Comparison of ENCODE assay signal across 1 cellular context in the genomic region with DNA sequence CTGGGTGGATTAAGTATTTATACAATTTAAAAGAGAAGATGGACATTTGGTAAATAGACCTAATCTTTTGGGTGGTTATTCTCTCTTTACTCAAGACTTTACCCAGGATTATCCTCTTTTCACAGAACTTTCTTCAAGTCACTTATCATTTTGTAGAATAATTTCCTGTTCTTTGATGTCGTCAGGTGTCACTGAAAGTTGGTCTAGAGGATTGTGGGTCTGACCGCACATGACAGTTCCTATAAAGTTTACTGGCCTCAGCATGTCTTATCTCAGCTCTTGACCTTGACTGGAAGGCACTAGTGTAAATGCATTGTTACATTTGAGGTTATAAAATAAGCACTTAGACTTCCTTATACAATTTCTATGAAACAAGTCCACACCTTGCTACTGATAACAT.
TF ChIP-seq lines count a peak whose summit lies in the region.

No MANE protein-coding gene starts in this region.

TF ChIP-seq in K562, 482 proteins besides CTCF, POLR2A, EP300 and RAD21 (continued from another document and continues in another):
- TF ChIP-seq, protein P1, sequence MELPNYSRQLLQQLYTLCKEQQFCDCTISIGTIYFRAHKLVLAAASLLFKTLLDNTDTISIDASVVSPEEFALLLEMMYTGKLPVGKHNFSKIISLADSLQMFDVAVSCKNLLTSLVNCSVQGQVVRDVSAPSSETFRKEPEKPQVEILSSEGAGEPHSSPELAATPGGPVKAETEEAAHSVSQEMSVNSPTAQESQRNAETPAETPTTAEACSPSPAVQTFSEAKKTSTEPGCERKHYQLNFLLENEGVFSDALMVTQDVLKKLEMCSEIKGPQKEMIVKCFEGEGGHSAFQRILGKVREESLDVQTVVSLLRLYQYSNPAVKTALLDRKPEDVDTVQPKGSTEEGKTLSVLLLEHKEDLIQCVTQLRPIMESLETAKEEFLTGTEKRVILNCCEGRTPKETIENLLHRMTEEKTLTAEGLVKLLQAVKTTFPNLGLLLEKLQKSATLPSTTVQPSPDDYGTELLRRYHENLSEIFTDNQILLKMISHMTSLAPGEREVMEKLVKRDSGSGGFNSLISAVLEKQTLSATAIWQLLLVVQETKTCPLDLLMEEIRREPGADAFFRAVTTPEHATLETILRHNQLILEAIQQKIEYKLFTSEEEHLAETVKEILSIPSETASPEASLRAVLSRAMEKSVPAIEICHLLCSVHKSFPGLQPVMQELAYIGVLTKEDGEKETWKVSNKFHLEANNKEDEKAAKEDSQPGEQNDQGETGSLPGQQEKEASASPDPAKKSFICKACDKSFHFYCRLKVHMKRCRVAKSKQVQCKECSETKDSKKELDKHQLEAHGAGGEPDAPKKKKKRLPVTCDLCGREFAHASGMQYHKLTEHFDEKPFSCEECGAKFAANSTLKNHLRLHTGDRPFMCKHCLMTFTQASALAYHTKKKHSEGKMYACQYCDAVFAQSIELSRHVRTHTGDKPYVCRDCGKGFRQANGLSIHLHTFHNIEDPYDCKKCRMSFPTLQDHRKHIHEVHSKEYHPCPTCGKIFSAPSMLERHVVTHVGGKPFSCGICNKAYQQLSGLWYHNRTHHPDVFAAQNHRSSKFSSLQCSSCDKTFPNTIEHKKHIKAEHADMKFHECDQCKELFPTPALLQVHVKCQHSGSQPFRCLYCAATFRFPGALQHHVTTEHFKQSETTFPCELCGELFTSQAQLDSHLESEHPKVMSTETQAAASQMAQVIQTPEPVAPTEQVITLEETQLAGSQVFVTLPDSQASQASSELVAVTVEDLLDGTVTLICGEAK (IDR thresholded peaks at IDR 0.05) = peak; percentile 80
- TF ChIP-seq, protein P1 (CRISPR knock-in tag; IDR thresholded peaks at IDR 0.05) = no peak
- TF ChIP-seq THRA (IDR thresholded peaks at IDR 0.05) (no peak), LEF1 (IDR thresholded peaks at IDR 0.05) (peak; percentile 56; the same call in 1 of the 2 replicates), L3MBTL2 (IDR thresholded peaks at IDR 0.05) (peak; percentile 40; the same call in 1 of the 2 replicates), TAF9B (IDR thresholded peaks at IDR 0.05; ENCODE audit: partially characterized antibody) (no peak), FOXJ3 (CRISPR knock-in tag; IDR thresholded peaks at IDR 0.05) (no peak), ZNF766 (CRISPR knock-in tag; conservative IDR thresholded peaks at IDR 0.05) (peak; percentile 37; the same call in 1 of the 2 replicates), IFI16 (CRISPR knock-in tag; IDR thresholded peaks at IDR 0.05) (no peak), HNRNPL (IDR thresholded peaks at IDR 0.05; ENCODE audit: low read depth, low read length) (no peak), PURB (CRISPR knock-in tag; IDR thresholded peaks at IDR 0.05; ENCODE audit: low read depth) (no peak), MBD1 (CRISPR knock-in tag; IDR thresholded peaks at IDR 0.05) (no peak), CCAR2 (IDR thresholded peaks at IDR 0.05; ENCODE audit: low read depth, low read length) (no peak), EP400 (IDR thresholded peaks at IDR 0.05) (no peak), ARHGAP35 (IDR thresholded peaks at IDR 0.05; ENCODE audit: partially characterized antibody) (no peak), ZNF140 (CRISPR knock-in tag; IDR thresholded peaks at IDR 0.05) (no peak), JUND (IDR thresholded peaks at IDR 0.05; ENCODE audit: borderline replicate concordance, low read depth, low read length) (no peak), JUND (tag; IDR thresholded peaks at IDR 0.05; ENCODE audit: borderline replicate concordance, low read depth, low read length) (peak; percentile 55; the same call in 1 of the 3 replicates), YBX1 (IDR thresholded peaks at IDR 0.05) (no peak), NELFE (IDR thresholded peaks at IDR 0.05; ENCODE audit: insufficient read depth, insufficient read length) (no peak), BDP1 (IDR thresholded peaks at IDR 0.05; ENCODE audit: insufficient read depth, insufficient read length) (no peak), CBX2 (IDR thresholded peaks at IDR 0.05; ENCODE audit: insufficient read depth, low read length, poor library complexity, severe bottlenecking) (no peak), ARID1B (IDR thresholded peaks at IDR 0.05) (peak; percentile 20; the same call in 1 of the 2 replicates), FOXA3 (CRISPR knock-in tag; conservative IDR thresholded peaks at IDR 0.05 in 1 of 2, IDR thresholded peaks at IDR 0.05 in 1 of 2) (peak in 1 of 2 experiments; percentile 7; a peak in 1 of 4 replicates), NFIX (CRISPR knock-in tag; IDR thresholded peaks at IDR 0.05; ENCODE audit: low read depth) (no peak), MEIS2 (IDR thresholded peaks at IDR 0.05; ENCODE audit: partially characterized antibody) (peak; percentile 46), ESRRA (IDR thresholded peaks at IDR 0.05; ENCODE audit: borderline replicate concordance, low read depth) (peak; percentile 92), MBD2 (IDR thresholded peaks at IDR 0.05; ENCODE audit: borderline replicate concordance, low read depth) (no peak)
- TF ChIP-seq, protein P2, sequence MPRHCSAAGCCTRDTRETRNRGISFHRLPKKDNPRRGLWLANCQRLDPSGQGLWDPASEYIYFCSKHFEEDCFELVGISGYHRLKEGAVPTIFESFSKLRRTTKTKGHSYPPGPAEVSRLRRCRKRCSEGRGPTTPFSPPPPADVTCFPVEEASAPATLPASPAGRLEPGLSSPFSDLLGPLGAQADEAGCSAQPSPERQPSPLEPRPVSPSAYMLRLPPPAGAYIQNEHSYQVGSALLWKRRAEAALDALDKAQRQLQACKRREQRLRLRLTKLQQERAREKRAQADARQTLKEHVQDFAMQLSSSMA (CRISPR knock-in tag; IDR thresholded peaks at IDR 0.05) = no peak
- TF ChIP-seq, protein P3, sequence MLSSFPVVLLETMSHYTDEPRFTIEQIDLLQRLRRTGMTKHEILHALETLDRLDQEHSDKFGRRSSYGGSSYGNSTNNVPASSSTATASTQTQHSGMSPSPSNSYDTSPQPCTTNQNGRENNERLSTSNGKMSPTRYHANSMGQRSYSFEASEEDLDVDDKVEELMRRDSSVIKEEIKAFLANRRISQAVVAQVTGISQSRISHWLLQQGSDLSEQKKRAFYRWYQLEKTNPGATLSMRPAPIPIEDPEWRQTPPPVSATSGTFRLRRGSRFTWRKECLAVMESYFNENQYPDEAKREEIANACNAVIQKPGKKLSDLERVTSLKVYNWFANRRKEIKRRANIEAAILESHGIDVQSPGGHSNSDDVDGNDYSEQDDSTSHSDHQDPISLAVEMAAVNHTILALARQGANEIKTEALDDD (IDR thresholded peaks at IDR 0.05) = peak; percentile 66
- TF ChIP-seq, protein P4, sequence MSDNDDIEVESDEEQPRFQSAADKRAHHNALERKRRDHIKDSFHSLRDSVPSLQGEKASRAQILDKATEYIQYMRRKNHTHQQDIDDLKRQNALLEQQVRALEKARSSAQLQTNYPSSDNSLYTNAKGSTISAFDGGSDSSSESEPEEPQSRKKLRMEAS (CRISPR knock-in tag; IDR thresholded peaks at IDR 0.05) = no peak
- TF ChIP-seq, protein P5, sequence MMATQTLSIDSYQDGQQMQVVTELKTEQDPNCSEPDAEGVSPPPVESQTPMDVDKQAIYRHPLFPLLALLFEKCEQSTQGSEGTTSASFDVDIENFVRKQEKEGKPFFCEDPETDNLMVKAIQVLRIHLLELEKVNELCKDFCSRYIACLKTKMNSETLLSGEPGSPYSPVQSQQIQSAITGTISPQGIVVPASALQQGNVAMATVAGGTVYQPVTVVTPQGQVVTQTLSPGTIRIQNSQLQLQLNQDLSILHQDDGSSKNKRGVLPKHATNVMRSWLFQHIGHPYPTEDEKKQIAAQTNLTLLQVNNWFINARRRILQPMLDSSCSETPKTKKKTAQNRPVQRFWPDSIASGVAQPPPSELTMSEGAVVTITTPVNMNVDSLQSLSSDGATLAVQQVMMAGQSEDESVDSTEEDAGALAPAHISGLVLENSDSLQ (IDR thresholded peaks at IDR 0.05) = peak; percentile 35; the same call in 1 of the 2 replicates
- TF ChIP-seq, protein P6, sequence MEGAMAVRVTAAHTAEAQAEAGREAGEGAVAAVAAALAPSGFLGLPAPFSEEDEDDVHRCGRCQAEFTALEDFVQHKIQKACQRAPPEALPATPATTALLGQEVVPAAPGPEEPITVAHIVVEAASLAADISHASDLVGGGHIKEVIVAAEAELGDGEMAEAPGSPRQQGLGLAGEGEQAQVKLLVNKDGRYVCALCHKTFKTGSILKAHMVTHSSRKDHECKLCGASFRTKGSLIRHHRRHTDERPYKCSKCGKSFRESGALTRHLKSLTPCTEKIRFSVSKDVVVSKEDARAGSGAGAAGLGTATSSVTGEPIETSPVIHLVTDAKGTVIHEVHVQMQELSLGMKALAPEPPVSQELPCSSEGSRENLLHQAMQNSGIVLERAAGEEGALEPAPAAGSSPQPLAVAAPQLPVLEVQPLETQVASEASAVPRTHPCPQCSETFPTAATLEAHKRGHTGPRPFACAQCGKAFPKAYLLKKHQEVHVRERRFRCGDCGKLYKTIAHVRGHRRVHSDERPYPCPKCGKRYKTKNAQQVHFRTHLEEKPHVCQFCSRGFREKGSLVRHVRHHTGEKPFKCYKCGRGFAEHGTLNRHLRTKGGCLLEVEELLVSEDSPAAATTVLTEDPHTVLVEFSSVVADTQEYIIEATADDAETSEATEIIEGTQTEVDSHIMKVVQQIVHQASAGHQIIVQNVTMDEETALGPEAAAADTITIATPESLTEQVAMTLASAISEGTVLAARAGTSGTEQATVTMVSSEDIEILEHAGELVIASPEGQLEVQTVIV (CRISPR knock-in tag; IDR thresholded peaks at IDR 0.05; ENCODE audit: borderline replicate concordance) = no peak
- TF ChIP-seq, protein P7, sequence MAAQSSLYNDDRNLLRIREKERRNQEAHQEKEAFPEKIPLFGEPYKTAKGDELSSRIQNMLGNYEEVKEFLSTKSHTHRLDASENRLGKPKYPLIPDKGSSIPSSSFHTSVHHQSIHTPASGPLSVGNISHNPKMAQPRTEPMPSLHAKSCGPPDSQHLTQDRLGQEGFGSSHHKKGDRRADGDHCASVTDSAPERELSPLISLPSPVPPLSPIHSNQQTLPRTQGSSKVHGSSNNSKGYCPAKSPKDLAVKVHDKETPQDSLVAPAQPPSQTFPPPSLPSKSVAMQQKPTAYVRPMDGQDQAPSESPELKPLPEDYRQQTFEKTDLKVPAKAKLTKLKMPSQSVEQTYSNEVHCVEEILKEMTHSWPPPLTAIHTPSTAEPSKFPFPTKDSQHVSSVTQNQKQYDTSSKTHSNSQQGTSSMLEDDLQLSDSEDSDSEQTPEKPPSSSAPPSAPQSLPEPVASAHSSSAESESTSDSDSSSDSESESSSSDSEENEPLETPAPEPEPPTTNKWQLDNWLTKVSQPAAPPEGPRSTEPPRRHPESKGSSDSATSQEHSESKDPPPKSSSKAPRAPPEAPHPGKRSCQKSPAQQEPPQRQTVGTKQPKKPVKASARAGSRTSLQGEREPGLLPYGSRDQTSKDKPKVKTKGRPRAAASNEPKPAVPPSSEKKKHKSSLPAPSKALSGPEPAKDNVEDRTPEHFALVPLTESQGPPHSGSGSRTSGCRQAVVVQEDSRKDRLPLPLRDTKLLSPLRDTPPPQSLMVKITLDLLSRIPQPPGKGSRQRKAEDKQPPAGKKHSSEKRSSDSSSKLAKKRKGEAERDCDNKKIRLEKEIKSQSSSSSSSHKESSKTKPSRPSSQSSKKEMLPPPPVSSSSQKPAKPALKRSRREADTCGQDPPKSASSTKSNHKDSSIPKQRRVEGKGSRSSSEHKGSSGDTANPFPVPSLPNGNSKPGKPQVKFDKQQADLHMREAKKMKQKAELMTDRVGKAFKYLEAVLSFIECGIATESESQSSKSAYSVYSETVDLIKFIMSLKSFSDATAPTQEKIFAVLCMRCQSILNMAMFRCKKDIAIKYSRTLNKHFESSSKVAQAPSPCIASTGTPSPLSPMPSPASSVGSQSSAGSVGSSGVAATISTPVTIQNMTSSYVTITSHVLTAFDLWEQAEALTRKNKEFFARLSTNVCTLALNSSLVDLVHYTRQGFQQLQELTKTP (IDR thresholded peaks at IDR 0.05; ENCODE audit: low read depth in 1 of 2, partially characterized antibody in 2 of 2) = no peak
